Comparison of ENCODE assay signal across 17 cellular contexts in the genomic region with DNA sequence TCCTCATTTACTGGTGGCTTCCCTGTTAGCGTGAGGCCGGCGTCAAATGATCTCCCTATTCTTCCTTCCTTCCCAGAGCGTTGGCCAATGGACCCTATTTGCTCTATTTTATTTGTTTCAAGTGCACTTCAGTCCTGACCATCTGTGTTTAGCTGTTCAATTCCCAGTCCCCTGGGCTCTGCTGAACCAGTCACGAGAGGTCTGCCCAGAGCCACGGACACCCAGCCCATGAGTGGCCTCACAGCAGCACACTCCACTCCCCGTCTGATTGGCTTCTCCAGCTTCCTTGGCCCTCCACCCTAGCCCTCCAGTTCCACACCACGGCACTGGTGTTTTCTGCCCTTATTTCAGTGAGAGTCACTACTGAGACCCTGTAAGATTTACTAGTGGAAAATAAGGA.
DNase-seq lines count a peak whose midpoint lies in the region; ATAC-seq and TF ChIP-seq lines count a peak whose summit lies in the region.
"Had no signal": no experiment of that assay in that cellular context is flagged by ENCODE, and none has a peak within 500 bp of the region (broad histone marks: within the 10 kb centered on the region; RNA-seq: fewer than 3 reads in every experiment).

No MANE protein-coding gene starts in this region.

- CTCF ChIA-PET in A673 (lab: Charles Lee), result no interaction called here

- H3K79me2 ChIP-seq in osteoblast (ENCODE audit: insufficient read depth, low read length), result peaks cover 17% of the 10 kb centered on the region

- H3K4me3 ChIP-seq in osteoblast (ENCODE audit: insufficient read depth, low read length) (no peak overlapping the region), upper lobe of left lung (no peak overlapping the region), A673 (ENCODE audit: low read depth, low read length, poor library complexity, severe bottlenecking) (no peak overlapping the region)
- H3K4me3 ChIP-seq: body of pancreas, SJCRH30 had no signal

- WGBS in upper lobe of left lung, 2 donors, result 81 to 82% methylated on average over 8 of the region's 8 CpGs

- no peaks in the 10 kb centered on the region for H3K27me3 ChIP-seq in osteoblast (ENCODE audit: insufficient read depth, low read length)
- no peaks in the 10 kb centered on the region for H3K27me3 ChIP-seq in upper lobe of left lung
- peaks cover 7% of the 10 kb centered on the region for H3K27me3 ChIP-seq in A673 (replicated peaks; ENCODE audit: insufficient read depth, low read depth, low read length, poor library complexity)
- H3K27me3 ChIP-seq: body of pancreas, SJCRH30 had no signal

- H3K27ac ChIP-seq in osteoblast (ENCODE audit: low read depth, low read length), result peak overlapping the region; percentile 77
- peak overlapping the region in 3 of 4 donors; percentile 53 to 57 (median 54) for H3K27ac ChIP-seq in upper lobe of left lung
- no peak overlapping the region for H3K27ac ChIP-seq in A673 (ENCODE audit: low read depth, low read length, poor library complexity, severe bottlenecking)
- H3K27ac ChIP-seq: 22Rv1, SJCRH30 had no signal

- no peaks in the 10 kb centered on the region for H3K9me3 ChIP-seq in osteoblast (ENCODE audit: low read depth, low read length)
- H3K9me3 ChIP-seq in upper lobe of left lung, result no peaks in the 10 kb centered on the region
- no peaks in the 10 kb centered on the region for H3K9me3 ChIP-seq in A673 (ENCODE audit: low read depth, low read length, poor library complexity, severe bottlenecking)
- H3K9me3 ChIP-seq: body of pancreas, SJCRH30 had no signal

- TF ChIP-seq EP300 in upper lobe of left lung (IDR thresholded peaks at IDR 0.05), result no peak

- intact Hi-C loops in left cardiac atrium (cut with DNase I), result no loop called here
- intact Hi-C loops in A673 (cut with micrococcal nuclease; ENCODE audit: unreplicated experiment), result no loop called here

- H4K20me1 ChIP-seq in osteoblast (ENCODE audit: insufficient read depth, low read length), result no peaks in the 10 kb centered on the region

- TF ChIP-seq CTCF in osteoblast (IDR thresholded peaks at IDR 0.05; ENCODE audit: extremely low read depth, low read depth, low read length), result no peak
- no peak for TF ChIP-seq CTCF in upper lobe of left lung (IDR thresholded peaks at IDR 0.05)
- no peak for TF ChIP-seq CTCF in A673 (conservative IDR thresholded peaks at IDR 0.05; ENCODE audit: low read depth, low read length)

- H3K36me3 ChIP-seq in osteoblast (ENCODE audit: insufficient read depth, low read length) (peaks cover 97% of the 10 kb centered on the region), upper lobe of left lung (no peaks in the 10 kb centered on the region), A673 (ENCODE audit: insufficient read depth, low read length, poor library complexity, severe bottlenecking) (no peaks in the 10 kb centered on the region)
- H3K36me3 ChIP-seq: SJCRH30 had no signal

- no peak overlapping the region for H2AFZ ChIP-seq in osteoblast (ENCODE audit: low read length)

- POLR2A ChIA-PET in A673 (lab: Charles Lee; ENCODE audit: low non-redundant PET), result no interaction called here

- peak; percentile 44 for DNase-seq in DMS153 (lab: John Stamatoyannopoulos, UW)
- no peak for DNase-seq in DMS153 treated with DMSO at 0.1 percent for 48 hours (lab: John Stamatoyannopoulos, UW; ENCODE audit: unreplicated experiment)
- DNase-seq in left cardiac atrium, result no peak
- DNase-seq in osteoblast (ENCODE audit: insufficient read length, low spot score, missing footprints), result no peak
- no peak for DNase-seq in upper lobe of left lung
- DNase-seq in A673 (ENCODE audit: low spot score), result no peak
- DNase-seq: activated CD4-positive, alpha-beta T cell treated with anti-CD3 and anti-CD28 coated beads for 1 hour; activated naive CD4-positive, alpha-beta T cell treated with anti-CD3 and anti-CD28 coated beads, Interleukin-2, amount 10 ng/mL, durations not matched to agents 7 days and 5 days; body of pancreas; DND-41; effector CD4-positive, alpha-beta T cell; mesendoderm; occipital lobe; SJCRH30 had no signal

- ATAC-seq in left cardiac atrium, result peak; percentile 45 to 46
- ATAC-seq in upper lobe of left lung (ENCODE audit: low FRiP score in 2 of 2), result peak in 1 of 2 donors; percentile 35
- ATAC-seq in GM21619 (IDR thresholded peaks at IDR 0.05; ENCODE audit: unreplicated experiment), result no peak
- no peak for ATAC-seq in HG03097 (IDR thresholded peaks at IDR 0.05; ENCODE audit: low FRiP score, unreplicated experiment)
- ATAC-seq: body of pancreas had no signal

- no peak for TF ChIP-seq POLR2A in upper lobe of left lung (IDR thresholded peaks at IDR 0.05)

- BruUV-seq in A673 (replicated peaks; lab: Mats Ljungman, UMichigan), result no TSS peak

- H3K4me1 ChIP-seq in osteoblast (ENCODE audit: insufficient read depth, low read length) (peaks cover 35% of the 10 kb centered on the region), upper lobe of left lung (peaks cover 0 to 6% (median under 1%) of the 10 kb centered on the region in 4 donors), A673 (ENCODE audit: insufficient read depth, low read length, poor library complexity, severe bottlenecking) (no peaks in the 10 kb centered on the region)
- H3K4me1 ChIP-seq: body of pancreas had no signal

- no peak overlapping the region for H3K4me2 ChIP-seq in osteoblast (ENCODE audit: insufficient read depth, low read length)

Comparison
In these comparisons a context has a peak if more than half of its experiments do, and no peak if none do; other contexts are left out.
1. ATAC-seq: peak in left cardiac atrium (2 of 2); none in GM21619 (single experiment) and HG03097 (single experiment).